ENCODE assay signal across 11 cellular contexts in genomic region chr4:76697129-76697803, GRCh38.
DNase-seq lines count a peak whose midpoint lies in the region; ATAC-seq, FAIRE-seq and TF ChIP-seq lines count a peak whose summit lies in the region.
"Had no signal": no experiment of that assay in that cellular context is flagged by ENCODE, and none has a peak within 500 bp of the region (broad histone marks: within the 10 kb centered on the region; RNA-seq: fewer than 3 reads in every experiment).

No MANE protein-coding gene starts in this region.

- no peak for DNase-seq in A549 (ENCODE audit: low read depth in 1 of 2, low spot score in 1 of 2)
- no peak for DNase-seq in Right ventricle myocardium inferior (ENCODE audit: missing footprints)
- no peak for DNase-seq in RCC 7860 (ENCODE audit: low spot score)
- DNase-seq in Calu3 = no peak
- DNase-seq in GM13976 (ENCODE audit: low spot score) = no peak
- DNase-seq: amniotic stem cell; stimulated activated naive B cell treated with anti-CD40 and anti-IgM and Interleukin-4, amounts not matched to agents 10 μg/mL and 1 μg/mL and 100 μg/mL, for 72 hours; WERI-Rb-1 had no signal

- 92% methylated on average over 3 of the region's 3 CpGs for WGBS in A549 (ENCODE audit: missing lambda C conversion rate)

- BruUV-seq in Calu3 (replicated peaks; lab: Mats Ljungman, UMichigan) = no TSS peak

- H3K9me3 ChIP-seq in A549 = no peaks in the 10 kb centered on the region

- CTCF ChIA-PET in A549 (lab: Yijun Ruan, JAX) (interaction anchor here (1.5 kb wide), 1 partner anchor 12 kb away, joined by 4 read pairs; no protein-coding TSS in a partner anchor), Calu3 (lab: Charles Lee) (no interaction called here)

- peak overlapping the region in 1 of 2 experiments; percentile 32; a peak in 2 of 6 replicates for H3K27ac ChIP-seq in A549
- H3K27ac ChIP-seq: WERI-Rb-1 had no signal

- H3K4me2 ChIP-seq in A549 = peak overlapping the region; percentile 43; the same call in 1 of the 3 replicates

- H3K4me3 Mint-ChIP-seq in Calu3 (ENCODE audit: low read depth, unreplicated experiment) = no peak overlapping the region
- H3K4me3 Mint-ChIP-seq: stimulated activated naive B cell treated with anti-CD40 and anti-IgM and Interleukin-4, amounts not matched to agents 10 μg/mL and 1 μg/mL and 100 μg/mL, for 72 hours had no signal

- FAIRE-seq in A549 (lab: Jason Lieb, UNC) (no peak), RCC 7860 (lab: Jason Lieb, UNC) (no peak)

- no peaks in the 10 kb centered on the region for H3K27me3 Mint-ChIP-seq in Calu3 (ENCODE audit: unreplicated experiment)

- peaks cover 65% of the 10 kb centered on the region for H3K4me1 ChIP-seq in A549

- TF ChIP-seq CTCF in A549 (IDR thresholded peaks at IDR 0.05) (no peak), Calu3 (IDR thresholded peaks at IDR 0.05; ENCODE audit: unreplicated experiment) (no peak), GM13976 (IDR thresholded peaks at IDR 0.05; ENCODE audit: borderline replicate concordance, control extremely low read depth, extremely low read depth, insufficient read depth, missing control alignments) (no peak)

- in situ Hi-C loops in GM13976 (cut with MboI; ENCODE audit: low sequenced_read_pairs, unreplicated experiment) = no loop called here

- no peak for TF ChIP-seq RAD21 in A549 (conservative IDR thresholded peaks at IDR 0.05 in 1 of 2, IDR thresholded peaks at IDR 0.05 in 1 of 2)

- no peak for TF ChIP-seq EP300 in A549 (IDR thresholded peaks at IDR 0.05)

- H3K36me3 Mint-ChIP-seq in Calu3 (ENCODE audit: insufficient read depth, unreplicated experiment) = peaks cover 14% of the 10 kb centered on the region
- H3K36me3 Mint-ChIP-seq: stimulated activated naive B cell treated with anti-CD40 and anti-IgM and Interleukin-4, amounts not matched to agents 10 μg/mL and 1 μg/mL and 100 μg/mL, for 72 hours had no signal

- TF ChIP-seq POLR2A in A549 (IDR thresholded peaks at IDR 0.05; ENCODE audit: low read length) = no peak

- peaks cover 45% of the 10 kb centered on the region for H3K4me1 Mint-ChIP-seq in Calu3 (ENCODE audit: low read depth, unreplicated experiment)
- H3K4me1 Mint-ChIP-seq: stimulated activated naive B cell treated with anti-CD40 and anti-IgM and Interleukin-4, amounts not matched to agents 10 μg/mL and 1 μg/mL and 100 μg/mL, for 72 hours had no signal

- no peak for ATAC-seq in A549
- peak; percentile 81 for ATAC-seq in GM19025 (IDR thresholded peaks at IDR 0.05; ENCODE audit: low read depth, unreplicated experiment)
- ATAC-seq in HG02623 (IDR thresholded peaks at IDR 0.05; ENCODE audit: unreplicated experiment) = peak; percentile 84
- ATAC-seq in HG03520 (IDR thresholded peaks at IDR 0.05; ENCODE audit: unreplicated experiment) = peak; percentile 89
- ATAC-seq in Right ventricle myocardium inferior = no peak
- ATAC-seq: stimulated activated naive B cell treated with anti-CD40 and anti-IgM and Interleukin-4, amounts not matched to agents 10 μg/mL and 1 μg/mL and 100 μg/mL, for 72 hours had no signal

- H3K27ac Mint-ChIP-seq in Calu3 (ENCODE audit: unreplicated experiment) = no peak overlapping the region
- H3K27ac Mint-ChIP-seq: stimulated activated naive B cell treated with anti-CD40 and anti-IgM and Interleukin-4, amounts not matched to agents 10 μg/mL and 1 μg/mL and 100 μg/mL, for 72 hours had no signal

- no peaks in the 10 kb centered on the region for H3K9me3 Mint-ChIP-seq in Calu3 (ENCODE audit: low read depth, unreplicated experiment)
- H3K9me3 Mint-ChIP-seq: stimulated activated naive B cell treated with anti-CD40 and anti-IgM and Interleukin-4, amounts not matched to agents 10 μg/mL and 1 μg/mL and 100 μg/mL, for 72 hours had no signal

- intact Hi-C loops in Right ventricle myocardium inferior (cut with DNase I) = no loop called here
- intact Hi-C loops in Calu3 (cut with micrococcal nuclease; ENCODE audit: unreplicated experiment) = no loop called here

- POLR2A ChIA-PET in A549 (lab: Yijun Ruan, JAX) = no interaction called here

- no peak overlapping the region for H3K4me3 ChIP-seq in A549

TF ChIP-seq in A549, 52 proteins besides CTCF, POLR2A, EP300 and RAD21:
- TF ChIP-seq EHF (CRISPR knock-in tag; IDR thresholded peaks at IDR 0.05) (no peak), CBX2 (IDR thresholded peaks at IDR 0.05; ENCODE audit: borderline replicate concordance, low read depth) (no peak), MAFK (IDR thresholded peaks at IDR 0.05; ENCODE audit: partially characterized antibody) (no peak), SMC3 (IDR thresholded peaks at IDR 0.05) (no peak), ZSCAN20 (CRISPR knock-in tag; IDR thresholded peaks at IDR 0.05) (no peak), HOXA7 (CRISPR knock-in tag; IDR thresholded peaks at IDR 0.05) (no peak), EHMT2 (IDR thresholded peaks at IDR 0.05; ENCODE audit: low read depth) (no peak), TFCP2L1 (CRISPR knock-in tag; IDR thresholded peaks at IDR 0.05) (no peak), CHD2 (IDR thresholded peaks at IDR 0.05; ENCODE audit: low read length, partially characterized antibody) (no peak), HOXB13 (CRISPR knock-in tag; IDR thresholded peaks at IDR 0.05; ENCODE audit: low read depth) (no peak), REST (IDR thresholded peaks at IDR 0.05) (no peak), NFE2L2 (conservative IDR thresholded peaks at IDR 0.05; ENCODE audit: low read length) (no peak), JUNB (IDR thresholded peaks at IDR 0.05) (no peak), HMGXB4 (CRISPR knock-in tag; IDR thresholded peaks at IDR 0.05; ENCODE audit: borderline replicate concordance) (no peak), FOSL2 (IDR thresholded peaks at IDR 0.05) (no peak), FOSL2 (CRISPR knock-in tag; IDR thresholded peaks at IDR 0.05) (no peak), POLR2AphosphoS2 (conservative IDR thresholded peaks at IDR 0.05; ENCODE audit: low read length) (no peak), E2F6 (IDR thresholded peaks at IDR 0.05; ENCODE audit: borderline replicate concordance, low read depth) (no peak)

Comparison
In these comparisons a context has a peak if more than half of its experiments do, and no peak if none do; other contexts are left out.
1. ATAC-seq: peak in GM19025 (single experiment), HG02623 (single experiment) and HG03520 (single experiment); none in A549 (0 of 2) and Right ventricle myocardium inferior (single experiment).